ENCODE assay signal across 14 cellular contexts in the genomic region with DNA sequence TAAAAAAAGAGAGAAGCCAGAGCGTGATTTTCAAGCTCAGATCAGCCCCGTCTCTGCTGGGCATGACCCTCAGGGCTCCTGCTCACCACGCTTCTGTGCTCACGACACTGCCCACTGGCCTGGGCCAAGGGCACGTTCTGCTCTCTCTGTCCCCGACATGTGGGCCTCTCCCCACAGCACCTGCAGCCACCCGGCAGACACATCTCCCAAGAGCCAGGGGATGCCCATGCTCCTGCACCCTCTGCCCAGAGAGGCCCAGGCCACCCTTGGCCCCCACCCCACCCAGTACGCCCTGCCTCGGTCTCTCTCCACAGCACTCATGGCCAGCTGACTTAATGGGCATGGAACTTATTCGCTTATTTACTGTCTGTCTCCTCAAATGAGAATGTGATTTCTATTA.
A peak's percentile ranks its signal among the peaks of the same experiment; 100 is the strongest.
DNase-seq lines count a peak whose midpoint lies in the region; ATAC-seq, FAIRE-seq and TF ChIP-seq lines count a peak whose summit lies in the region.
"Had no signal": no experiment of that assay in that cellular context is flagged by ENCODE, and none has a peak within 500 bp of the region (broad histone marks: within the 10 kb centered on the region; RNA-seq: fewer than 3 reads in every experiment).

No MANE protein-coding gene starts in this region.

- POLR2A ChIA-PET in naive thymus-derived CD4-positive, alpha-beta T cell (lab: Charles Lee) = no interaction called here

- peak; percentile 41 to 47 for ATAC-seq in natural killer cell treated with Interleukin-12 subunit alpha and Interleukin-12 subunit beta and Interleukin-15 and Interleukin-18, amount 100 ng/mL, for 72 hours
- no peak for ATAC-seq in natural killer cell
- ATAC-seq in naive thymus-derived CD4-positive, alpha-beta T cell = peak; percentile 22
- no peak for ATAC-seq in HG03457 (IDR thresholded peaks at IDR 0.05; ENCODE audit: unreplicated experiment)
- ATAC-seq: CD8-positive, alpha-beta T cell had no signal

- no peak overlapping the region for H3K4me3 Mint-ChIP-seq in natural killer cell treated with Interleukin-12 subunit alpha and Interleukin-12 subunit beta and Interleukin-15 and Interleukin-18, amount 100 ng/mL, for 72 hours
- H3K4me3 Mint-ChIP-seq in natural killer cell = no peak overlapping the region
- H3K4me3 Mint-ChIP-seq in naive thymus-derived CD4-positive, alpha-beta T cell = no peak overlapping the region
- H3K4me3 Mint-ChIP-seq: B cell; CD8-positive, alpha-beta T cell; H9 had no signal

- TF ChIP-seq CTCF in natural killer cell (IDR thresholded peaks at IDR 0.05) = no peak
- no peak for TF ChIP-seq CTCF in bronchial epithelial cell (IDR thresholded peaks at IDR 0.05; ENCODE audit: insufficient read depth, low read length, severe bottlenecking)

- H3K36me3 ChIP-seq in bronchial epithelial cell (ENCODE audit: control insufficient read depth, insufficient read depth, low read length) = no peaks in the 10 kb centered on the region
- H3K36me3 ChIP-seq in naive thymus-derived CD4-positive, alpha-beta T cell (ENCODE audit: control insufficient read depth in 2 of 3, insufficient read depth in 3 of 3, low read length in 3 of 3) = no peaks in the 10 kb centered on the region
- H3K36me3 ChIP-seq: BLaER1 treated with 17β-estradiol and CSF1 and Interleukin-3, amounts not matched to agents 10 nM and 100 nM had no signal

- no peak overlapping the region for H3K27ac ChIP-seq in naive thymus-derived CD4-positive, alpha-beta T cell (ENCODE audit: low read depth, low read length)
- H3K27ac ChIP-seq: BLaER1 treated with 17β-estradiol and CSF1 and Interleukin-3, amounts not matched to agents 10 nM and 100 nM had no signal

- no peaks in the 10 kb centered on the region for H3K9me3 ChIP-seq in naive thymus-derived CD4-positive, alpha-beta T cell (ENCODE audit: control insufficient read depth in 2 of 3, low read length in 3 of 3)

- intact Hi-C loops in natural killer cell (cut with micrococcal nuclease) = loop anchor here (10.0 kb wide), 1 partner anchor 60 kb away; no protein-coding TSS in a partner anchor
- intact Hi-C loops in naive thymus-derived CD4-positive, alpha-beta T cell (cut with micrococcal nuclease) = no loop called here

- no peak overlapping the region for H3K27ac Mint-ChIP-seq in natural killer cell treated with Interleukin-12 subunit alpha and Interleukin-12 subunit beta and Interleukin-15 and Interleukin-18, amount 100 ng/mL, for 72 hours
- no peak overlapping the region for H3K27ac Mint-ChIP-seq in natural killer cell
- no peak overlapping the region for H3K27ac Mint-ChIP-seq in naive thymus-derived CD4-positive, alpha-beta T cell
- H3K27ac Mint-ChIP-seq: B cell; CD8-positive, alpha-beta T cell; H9 had no signal

- H3K4me3 ChIP-seq in bronchial epithelial cell (ENCODE audit: low read depth, low read length) = no peak overlapping the region
- H3K4me3 ChIP-seq in naive thymus-derived CD4-positive, alpha-beta T cell (ENCODE audit: low read length) = no peak overlapping the region
- H3K4me3 ChIP-seq: BLaER1 treated with 17β-estradiol and CSF1 and Interleukin-3, amounts not matched to agents 10 nM and 100 nM had no signal

- no peaks in the 10 kb centered on the region for H3K4me1 Mint-ChIP-seq in natural killer cell treated with Interleukin-12 subunit alpha and Interleukin-12 subunit beta and Interleukin-15 and Interleukin-18, amount 100 ng/mL, for 72 hours (ENCODE audit: low read depth in 2 of 2)
- no peaks in the 10 kb centered on the region for H3K4me1 Mint-ChIP-seq in natural killer cell
- peaks cover 0 to 2% (median 0%) of the 10 kb centered on the region in 7 donors for H3K4me1 Mint-ChIP-seq in naive thymus-derived CD4-positive, alpha-beta T cell
- H3K4me1 Mint-ChIP-seq: B cell had no signal

- CTCF ChIA-PET in naive thymus-derived CD4-positive, alpha-beta T cell (lab: Charles Lee) = interaction anchor here (0.6 kb wide), 1 partner anchor 1454 kb away, joined by 3 read pairs; no protein-coding TSS in a partner anchor

- H3K27me3 ChIP-seq in bronchial epithelial cell (ENCODE audit: control insufficient read depth, insufficient read depth, low read length) = no peaks in the 10 kb centered on the region
- no peaks in the 10 kb centered on the region for H3K27me3 ChIP-seq in naive thymus-derived CD4-positive, alpha-beta T cell (ENCODE audit: control insufficient read depth in 2 of 2, insufficient read depth in 2 of 2, low read length in 2 of 2)
- H3K27me3 ChIP-seq: BLaER1 treated with 17β-estradiol and CSF1 and Interleukin-3, amounts not matched to agents 10 nM and 100 nM had no signal

- H3K4me1 ChIP-seq in naive thymus-derived CD4-positive, alpha-beta T cell (ENCODE audit: control insufficient read depth in 2 of 2, insufficient read depth in 2 of 2, low read length in 2 of 2) = no peaks in the 10 kb centered on the region
- H3K4me1 ChIP-seq: BLaER1 treated with 17β-estradiol and CSF1 and Interleukin-3, amounts not matched to agents 10 nM and 100 nM had no signal

- H3K36me3 Mint-ChIP-seq in natural killer cell treated with Interleukin-12 subunit alpha and Interleukin-12 subunit beta and Interleukin-15 and Interleukin-18, amount 100 ng/mL, for 72 hours = no peaks in the 10 kb centered on the region
- H3K36me3 Mint-ChIP-seq in natural killer cell = no peaks in the 10 kb centered on the region
- no peaks in the 10 kb centered on the region for H3K36me3 Mint-ChIP-seq in naive thymus-derived CD4-positive, alpha-beta T cell
- H3K36me3 Mint-ChIP-seq: CD8-positive, alpha-beta T cell had no signal

- no peaks in the 10 kb centered on the region for H3K9me3 Mint-ChIP-seq in natural killer cell treated with Interleukin-12 subunit alpha and Interleukin-12 subunit beta and Interleukin-15 and Interleukin-18, amount 100 ng/mL, for 72 hours
- no peaks in the 10 kb centered on the region for H3K9me3 Mint-ChIP-seq in natural killer cell
- peaks cover 0 to 1% (median 0%) of the 10 kb centered on the region in 11 donors for H3K9me3 Mint-ChIP-seq in naive thymus-derived CD4-positive, alpha-beta T cell
- H3K9me3 Mint-ChIP-seq: CD8-positive, alpha-beta T cell had no signal

- peaks cover 0 to 5% of the 10 kb centered on the region in 2 donors for H3K27me3 Mint-ChIP-seq in natural killer cell treated with Interleukin-12 subunit alpha and Interleukin-12 subunit beta and Interleukin-15 and Interleukin-18, amount 100 ng/mL, for 72 hours
- peaks cover 7% of the 10 kb centered on the region in 2 donors for H3K27me3 Mint-ChIP-seq in natural killer cell (ENCODE audit: low read depth in 2 of 2)
- peaks cover 5 to 23% (median 12%) of the 10 kb centered on the region in 5 donors for H3K27me3 Mint-ChIP-seq in naive thymus-derived CD4-positive, alpha-beta T cell

- no peak for DNase-seq in natural killer cell treated with Interleukin-12 subunit alpha and Interleukin-12 subunit beta and Interleukin-15 and Interleukin-18, amount 100 ng/mL, for 72 hours (ENCODE audit: low spot score)
- no peak for DNase-seq in natural killer cell
- no peak for DNase-seq in bronchial epithelial cell (ENCODE audit: low read depth)
- DNase-seq in naive thymus-derived CD4-positive, alpha-beta T cell = no peak
- no peak for DNase-seq in NCI-H69 (lab: John Stamatoyannopoulos, UW)
- DNase-seq: Calu3, DMS79 treated with DMSO at 0.1 percent for 48 hours, GF-D8, H9 had no signal

- peak; percentile 32 for FAIRE-seq in bronchial epithelial cell (lab: Jason Lieb, UNC)
- FAIRE-seq: H1 had no signal

Comparison
In these comparisons a context has a peak if more than half of its experiments do, and no peak if none do; other contexts are left out.
1. ATAC-seq: peak in natural killer cell treated with Interleukin-12 subunit alpha and Interleukin-12 subunit beta and Interleukin-15 and Interleukin-18, amount 100 ng/mL, for 72 hours (2 of 2) and naive thymus-derived CD4-positive, alpha-beta T cell (single experiment); none in natural killer cell (0 of 3) and HG03457 (single experiment).